In the genomic region with DNA sequence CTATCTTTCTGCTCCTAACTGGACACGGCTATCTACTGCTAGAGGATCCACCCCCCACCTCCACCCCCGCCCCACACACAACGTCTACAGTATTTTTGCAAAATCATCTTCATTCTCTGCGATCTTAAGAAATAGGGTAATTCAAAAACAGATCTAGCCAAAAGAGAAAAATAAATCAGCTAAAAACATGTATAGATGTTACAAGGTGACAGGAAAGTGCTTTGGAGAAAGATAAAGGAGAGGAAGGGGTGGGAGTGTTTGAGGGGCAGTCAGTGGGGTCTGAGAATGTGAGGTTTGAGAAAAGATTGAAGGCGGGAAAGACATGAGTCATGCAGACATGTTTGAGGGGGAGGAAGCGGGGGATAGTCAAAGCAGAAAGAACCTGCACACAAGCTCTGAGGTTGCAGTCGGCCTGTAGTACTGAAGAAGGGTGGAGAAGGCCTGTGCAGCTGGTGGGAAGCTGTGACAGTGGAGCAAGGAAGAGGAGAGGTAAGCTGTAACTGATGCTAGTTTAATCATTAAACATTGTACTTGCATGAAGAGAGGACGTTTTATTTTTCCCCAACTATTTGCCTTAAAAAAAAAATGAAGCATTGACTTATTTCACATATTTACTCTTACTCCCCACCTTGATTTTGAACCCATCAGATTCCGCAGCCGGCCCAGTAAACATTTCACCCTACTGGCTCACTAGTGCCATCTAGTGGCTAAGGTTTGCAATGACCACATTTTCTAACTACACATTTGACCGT, we compare ENCODE assay signal across 8 cellular contexts.
A peak's percentile ranks its signal among the peaks of the same experiment; 100 is the strongest.
DNase-seq lines count a peak whose midpoint lies in the region; TF ChIP-seq lines count a peak whose summit lies in the region.

No MANE protein-coding gene starts in this region.

- no peaks in the 10 kb centered on the region for H3F3A ChIP-seq in SK-N-SH (replicated peaks; ENCODE audit: insufficient read depth)

- no peaks in the 10 kb centered on the region for H4K20me1 ChIP-seq in SK-N-SH (ENCODE audit: insufficient read depth)

- no peaks in the 10 kb centered on the region for H3K27me3 ChIP-seq in SK-N-SH (ENCODE audit: insufficient read depth)

- H3K4me3 ChIP-seq in SK-N-SH (ENCODE audit: low read depth in 2 of 2, low read length in 1 of 2), result peak overlapping the region in 1 of 2 experiments; percentile 4; a peak in 1 of 4 replicates

- peak; percentile 74 for TF ChIP-seq RAD21 in SK-N-SH (IDR thresholded peaks at IDR 0.05; ENCODE audit: low read length)

- peaks cover 0 to 8% of the 10 kb centered on the region in 2 experiments; a peak in 2 of 4 replicates for H3K4me1 ChIP-seq in SK-N-SH (ENCODE audit: control insufficient read depth in 1 of 2, insufficient read depth in 2 of 2, low read depth in 1 of 2, low read length in 1 of 2)

- CTCF ChIA-PET in SK-N-SH (lab: Yijun Ruan, JAX), result interaction anchor here (0.6 to 1.7 kb wide), 9 partner anchors 7 to 1360 kb away, joined by 3 to 7 read pairs (median 4); no protein-coding TSS in a partner anchor

- no peaks in the 10 kb centered on the region for H3K9me3 ChIP-seq in SK-N-SH

- no peaks in the 10 kb centered on the region for H3K9me2 ChIP-seq in SK-N-SH

- POLR2A ChIA-PET in SK-N-SH (lab: Yijun Ruan, JAX), result no interaction called here

- H2AFZ ChIP-seq in SK-N-SH (ENCODE audit: low read depth), result no peak overlapping the region

- H3K79me2 ChIP-seq in SK-N-SH (ENCODE audit: insufficient read depth), result no peaks in the 10 kb centered on the region

- peak; percentile 36 to 52 for DNase-seq in NCI-H187 (lab: John Stamatoyannopoulos, UW)
- no peak for DNase-seq in NCI-H187 treated with DMSO at 0.1 percent for 48 hours (lab: John Stamatoyannopoulos, UW)
- DNase-seq in H4 (ENCODE audit: low spot score), result peak; percentile 72
- peak; percentile 51 for DNase-seq in SK-N-SH
- peak in 35 of 51 donors; percentile 1 to 77 (median 27) for DNase-seq in hypothalamus (lab: John Stamatoyannopoulos, UW)
- DNase-seq in stimulated activated CD4-positive, alpha-beta T cell treated with anti-CD3 and anti-CD28 coated beads, Interleukin-12 subunit alpha, Interleukin-12 subunit beta, amount 100 ng/mL, for 48 hours (ENCODE audit: low read depth in 2 of 3, low spot score in 1 of 3), result peak; percentile 8 to 58 (median 20)

- no peak overlapping the region for H3K27ac ChIP-seq in SK-N-SH (ENCODE audit: low read depth in 2 of 2, low read length in 1 of 2)
- H3K27ac ChIP-seq in angular gyrus (ENCODE audit: low read depth, low read length), result peak overlapping the region; percentile 37

- no peak overlapping the region for H3K4me2 ChIP-seq in SK-N-SH

- 36% methylated on average over 11 of the region's 11 CpGs for WGBS in SK-N-SH (ENCODE audit: low lambda C conversion rate)

- H3K9ac ChIP-seq in SK-N-SH, result no peak overlapping the region

- no peak for TF ChIP-seq EP300 in SK-N-SH (IDR thresholded peaks at IDR 0.05; ENCODE audit: borderline replicate concordance in 1 of 2, low read depth in 1 of 2, low read length in 1 of 2)

- H3K36me3 ChIP-seq in SK-N-SH (replicated peaks in 1 of 2; ENCODE audit: control insufficient read depth in 1 of 2, insufficient read depth in 2 of 2, low read length in 1 of 2), result no peaks in the 10 kb centered on the region

- peak; percentile 85 for TF ChIP-seq CTCF in LNCAP (IDR thresholded peaks at IDR 0.05)
- TF ChIP-seq CTCF in SK-N-SH (IDR thresholded peaks at IDR 0.05), result peak; percentile 94

TF ChIP-seq in SK-N-SH, 30 proteins besides CTCF, POLR2A, EP300 and RAD21:
- TF ChIP-seq SIN3A (IDR thresholded peaks at IDR 0.05; ENCODE audit: borderline replicate concordance, low read depth, low read length), result no peak
- TF ChIP-seq CHD2 (IDR thresholded peaks at IDR 0.05; ENCODE audit: low read length, partially characterized antibody), result peak; percentile 84
- TF ChIP-seq FOSL2 (IDR thresholded peaks at IDR 0.05; ENCODE audit: borderline replicate concordance, low read depth), result no peak
- TF ChIP-seq SMC3 (IDR thresholded peaks at IDR 0.05; ENCODE audit: low read depth, low read length), result peak; percentile 51
